ENCODE assay signal across 12 cellular contexts in genomic region chr9:128494108-128494742, GRCh38. TPM values are rescaled to one million over a fixed set of nuclear protein-coding genes. Genes with fewer than 3 reads are reported as not detected.
DNase-seq lines count a peak whose midpoint lies in the region; ATAC-seq and TF ChIP-seq lines count a peak whose summit lies in the region.
"Had no signal": no experiment of that assay in that cellular context is flagged by ENCODE, and none has a peak within 500 bp of the region (broad histone marks: within the 10 kb centered on the region; RNA-seq: fewer than 3 reads in every experiment).

No MANE protein-coding gene starts in this region.

- POLR2A ChIA-PET in naive thymus-derived CD4-positive, alpha-beta T cell (lab: Charles Lee), result interaction anchor here (1.0 to 3.0 kb wide), 2 partner anchors 11 to 58 kb away, joined by 3 to 11 read pairs; partner anchors contain the start of gene SPTAN1

- H3K36me3 Mint-ChIP-seq in naive thymus-derived CD4-positive, alpha-beta T cell, result peaks cover 0 to 31% (median 5%) of the 10 kb centered on the region in 5 donors

- peaks cover 0 to 19% (median 15%) of the 10 kb centered on the region in 7 donors for H3K4me1 Mint-ChIP-seq in naive thymus-derived CD4-positive, alpha-beta T cell

- DNase-seq in GF-D8 (lab: John Stamatoyannopoulos, UW) (peak; percentile 95), NCI-H2171 (lab: John Stamatoyannopoulos, UW) (peak; percentile 38), choroid plexus epithelial cell (ENCODE audit: low read depth) (peak; percentile 76), germinal center (ENCODE audit: low spot score) (no peak), T1000 (lab: John Stamatoyannopoulos, UW) (no peak), 8988T (no peak), MV-4-11 (lab: John Stamatoyannopoulos, UW) (no peak)
- peak in 5 of 9 donors; percentile 15 to 43 (median 27) for DNase-seq in naive thymus-derived CD4-positive, alpha-beta T cell
- DNase-seq: foreskin melanocyte had no signal

- peak overlapping the region in 7 of 9 donors; percentile 59 to 78 (median 71) for H3K27ac Mint-ChIP-seq in naive thymus-derived CD4-positive, alpha-beta T cell
- H3K27ac Mint-ChIP-seq: activated naive CD8-positive, alpha-beta T cell had no signal

- peak overlapping the region in 2 of 10 donors; percentile 42 to 56 for H3K4me3 Mint-ChIP-seq in naive thymus-derived CD4-positive, alpha-beta T cell
- H3K4me3 Mint-ChIP-seq: activated naive CD8-positive, alpha-beta T cell had no signal

- no peaks in the 10 kb centered on the region for H3K27me3 Mint-ChIP-seq in naive thymus-derived CD4-positive, alpha-beta T cell
- H3K27me3 Mint-ChIP-seq: activated naive CD8-positive, alpha-beta T cell had no signal

- TF ChIP-seq CTCF in choroid plexus epithelial cell (conservative IDR thresholded peaks at IDR 0.05; ENCODE audit: low read depth, low read length), result no peak

- H3K27me3 ChIP-seq in naive thymus-derived CD4-positive, alpha-beta T cell (ENCODE audit: control insufficient read depth in 2 of 2, insufficient read depth in 2 of 2, low read length in 2 of 2), result no peaks in the 10 kb centered on the region

- no peaks in the 10 kb centered on the region for H3K9me3 ChIP-seq in naive thymus-derived CD4-positive, alpha-beta T cell (ENCODE audit: control insufficient read depth in 2 of 3, low read length in 3 of 3)

- intact Hi-C loops in naive thymus-derived CD4-positive, alpha-beta T cell (cut with micrococcal nuclease), result no loop called here

- H3K27ac ChIP-seq in naive thymus-derived CD4-positive, alpha-beta T cell (ENCODE audit: low read depth, low read length), result no peak overlapping the region

- no peaks in the 10 kb centered on the region for H3K9me3 Mint-ChIP-seq in naive thymus-derived CD4-positive, alpha-beta T cell

- CTCF ChIA-PET in naive thymus-derived CD4-positive, alpha-beta T cell (lab: Charles Lee), result no interaction called here

- H3K4me3 ChIP-seq in choroid plexus epithelial cell (ENCODE audit: low read depth, low read length), result no peak overlapping the region
- no peak overlapping the region for H3K4me3 ChIP-seq in naive thymus-derived CD4-positive, alpha-beta T cell (ENCODE audit: low read length)
- H3K4me3 ChIP-seq: smooth muscle cell had no signal

- no peak for ATAC-seq in naive thymus-derived CD4-positive, alpha-beta T cell
- ATAC-seq: Panc1 had no signal

- H3K36me3 ChIP-seq in naive thymus-derived CD4-positive, alpha-beta T cell (ENCODE audit: control insufficient read depth in 2 of 3, insufficient read depth in 3 of 3, low read length in 3 of 3), result peaks cover 0 to 71% (median 9%) of the 10 kb centered on the region in 3 experiments

- no peaks in the 10 kb centered on the region for H3K4me1 ChIP-seq in naive thymus-derived CD4-positive, alpha-beta T cell (ENCODE audit: control insufficient read depth in 2 of 2, insufficient read depth in 2 of 2, low read length in 2 of 2)

RNA-seq across cellular contexts. Expression of gene GLE1, which starts 10.3 kb away (rescaled TPM):
- total RNA-seq in naive thymus-derived CD4-positive, alpha-beta T cell, result 10 to 100 TPM; 14.2 to 46.5 (median 30.5) TPM
- polyA plus RNA-seq in naive thymus-derived CD4-positive, alpha-beta T cell, result 10 to 100 TPM; 21.2 to 34.5 TPM

RNA-seq across cellular contexts. Expression of gene ODF2, which starts 38.4 kb away (rescaled TPM):
- total RNA-seq in naive thymus-derived CD4-positive, alpha-beta T cell, result 10 to 100 TPM; 25.0 to 52.8 (median 30.2) TPM
- polyA plus RNA-seq in naive thymus-derived CD4-positive, alpha-beta T cell, result 10 to 100 TPM; 15.7 to 28.8 TPM

RNA-seq across cellular contexts. Expression of gene SPTAN1, which starts 58.2 kb away (rescaled TPM):
- total RNA-seq in naive thymus-derived CD4-positive, alpha-beta T cell, result 100 to 1,000 TPM; 336 to 433 (median 375) TPM
- polyA plus RNA-seq in naive thymus-derived CD4-positive, alpha-beta T cell, result 100 to 1,000 TPM in 1 of 2 donors, 10 to 100 TPM in 1; 46.6 to 156 TPM

Comparison
In these comparisons a context has a peak if more than half of its experiments do, and no peak if none do; other contexts are left out.
1. DNase-seq: peak in GF-D8 (single experiment), NCI-H2171 (single experiment), choroid plexus epithelial cell (single experiment) and naive thymus-derived CD4-positive, alpha-beta T cell (5 of 9); none in germinal center (single experiment), T1000 (single experiment), 8988T (single experiment) and MV-4-11 (single experiment).